In the genomic region with DNA sequence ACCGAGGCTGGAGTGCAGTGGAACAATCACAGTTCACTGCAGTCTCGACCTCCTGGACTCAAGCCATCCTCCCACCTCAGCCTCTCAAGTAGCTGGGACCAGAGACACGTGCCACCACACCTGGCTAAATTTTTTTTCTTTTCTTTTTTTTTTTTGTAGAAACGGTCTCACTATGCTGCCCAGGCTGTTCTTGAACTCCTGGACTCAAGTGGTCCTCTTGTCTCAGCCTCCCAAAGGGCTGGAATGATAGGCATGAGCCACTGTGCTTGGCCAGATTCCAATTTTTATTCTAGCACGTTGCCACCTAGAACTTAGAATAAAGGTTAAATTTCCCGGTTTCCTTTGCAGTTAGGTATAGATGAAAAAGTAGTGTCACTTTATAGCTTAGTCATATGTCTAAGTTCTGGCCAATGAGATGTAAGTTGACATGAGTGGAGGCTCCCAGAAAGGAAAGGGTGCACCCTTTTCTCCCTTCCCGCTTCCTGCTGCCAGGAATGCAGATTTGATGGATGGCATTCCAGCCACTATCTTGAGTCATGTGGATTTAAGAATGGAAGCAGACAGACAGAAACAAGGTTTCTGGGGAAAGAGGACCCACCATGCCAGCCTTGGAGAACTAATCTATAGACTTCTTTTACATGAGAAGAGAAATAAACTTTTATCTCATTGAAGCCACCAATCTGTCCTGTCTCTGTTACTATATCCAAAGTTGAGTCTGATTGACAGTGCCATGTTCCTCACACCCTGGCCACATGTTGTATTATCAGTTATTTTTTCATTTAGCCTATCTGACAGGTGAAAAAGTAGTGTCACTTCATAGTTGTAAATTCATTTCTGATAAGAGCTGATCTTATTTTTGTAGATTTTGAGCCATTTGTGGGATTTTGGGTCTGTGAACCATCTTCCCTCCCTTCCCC, we compare ENCODE assay signal across 2 cellular contexts.
TF ChIP-seq lines count a peak whose summit lies in the region.

No MANE protein-coding gene starts in this region.

TF ChIP-seq in A549, 52 proteins besides CTCF, POLR2A, EP300 and RAD21 (continued from another document and continues in another):
- TF ChIP-seq, protein P1, sequence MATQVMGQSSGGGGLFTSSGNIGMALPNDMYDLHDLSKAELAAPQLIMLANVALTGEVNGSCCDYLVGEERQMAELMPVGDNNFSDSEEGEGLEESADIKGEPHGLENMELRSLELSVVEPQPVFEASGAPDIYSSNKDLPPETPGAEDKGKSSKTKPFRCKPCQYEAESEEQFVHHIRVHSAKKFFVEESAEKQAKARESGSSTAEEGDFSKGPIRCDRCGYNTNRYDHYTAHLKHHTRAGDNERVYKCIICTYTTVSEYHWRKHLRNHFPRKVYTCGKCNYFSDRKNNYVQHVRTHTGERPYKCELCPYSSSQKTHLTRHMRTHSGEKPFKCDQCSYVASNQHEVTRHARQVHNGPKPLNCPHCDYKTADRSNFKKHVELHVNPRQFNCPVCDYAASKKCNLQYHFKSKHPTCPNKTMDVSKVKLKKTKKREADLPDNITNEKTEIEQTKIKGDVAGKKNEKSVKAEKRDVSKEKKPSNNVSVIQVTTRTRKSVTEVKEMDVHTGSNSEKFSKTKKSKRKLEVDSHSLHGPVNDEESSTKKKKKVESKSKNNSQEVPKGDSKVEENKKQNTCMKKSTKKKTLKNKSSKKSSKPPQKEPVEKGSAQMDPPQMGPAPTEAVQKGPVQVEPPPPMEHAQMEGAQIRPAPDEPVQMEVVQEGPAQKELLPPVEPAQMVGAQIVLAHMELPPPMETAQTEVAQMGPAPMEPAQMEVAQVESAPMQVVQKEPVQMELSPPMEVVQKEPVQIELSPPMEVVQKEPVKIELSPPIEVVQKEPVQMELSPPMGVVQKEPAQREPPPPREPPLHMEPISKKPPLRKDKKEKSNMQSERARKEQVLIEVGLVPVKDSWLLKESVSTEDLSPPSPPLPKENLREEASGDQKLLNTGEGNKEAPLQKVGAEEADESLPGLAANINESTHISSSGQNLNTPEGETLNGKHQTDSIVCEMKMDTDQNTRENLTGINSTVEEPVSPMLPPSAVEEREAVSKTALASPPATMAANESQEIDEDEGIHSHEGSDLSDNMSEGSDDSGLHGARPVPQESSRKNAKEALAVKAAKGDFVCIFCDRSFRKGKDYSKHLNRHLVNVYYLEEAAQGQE (IDR thresholded peaks at IDR 0.05): no peak
- TF ChIP-seq JUN (IDR thresholded peaks at IDR 0.05) (no peak), RARB (CRISPR knock-in tag; IDR thresholded peaks at IDR 0.05) (no peak), KDM1A (IDR thresholded peaks at IDR 0.05; ENCODE audit: low read depth) (no peak), TP53 (CRISPR knock-in tag; IDR thresholded peaks at IDR 0.05) (0 out of 2 replicates have a peak, but pooled peaks have one; percentile 49), EHF (CRISPR knock-in tag; IDR thresholded peaks at IDR 0.05) (no peak), MAZ (IDR thresholded peaks at IDR 0.05; ENCODE audit: borderline replicate concordance, low read depth, low read length) (no peak), NFE2L2 (conservative IDR thresholded peaks at IDR 0.05; ENCODE audit: low read length) (no peak), EHMT2 (IDR thresholded peaks at IDR 0.05; ENCODE audit: low read depth) (no peak), MAFK (IDR thresholded peaks at IDR 0.05; ENCODE audit: partially characterized antibody) (peak; percentile 33), BHLHE40 (IDR thresholded peaks at IDR 0.05; ENCODE audit: low read depth, low read length) (no peak), CHD2 (IDR thresholded peaks at IDR 0.05; ENCODE audit: low read length, partially characterized antibody) (no peak), GATA3 (IDR thresholded peaks at IDR 0.05; ENCODE audit: borderline replicate concordance) (peak; percentile 72; the same call in 1 of the 2 replicates), FOSL2 (IDR thresholded peaks at IDR 0.05) (no peak), FOSL2 (CRISPR knock-in tag; IDR thresholded peaks at IDR 0.05) (peak; percentile 63; the same call in 1 of the 2 replicates), RCOR1 (IDR thresholded peaks at IDR 0.05; ENCODE audit: low read depth, low read length) (no peak), ZNF302 (CRISPR knock-in tag; IDR thresholded peaks at IDR 0.05) (peak; percentile 58)
- TF ChIP-seq, protein P2, sequence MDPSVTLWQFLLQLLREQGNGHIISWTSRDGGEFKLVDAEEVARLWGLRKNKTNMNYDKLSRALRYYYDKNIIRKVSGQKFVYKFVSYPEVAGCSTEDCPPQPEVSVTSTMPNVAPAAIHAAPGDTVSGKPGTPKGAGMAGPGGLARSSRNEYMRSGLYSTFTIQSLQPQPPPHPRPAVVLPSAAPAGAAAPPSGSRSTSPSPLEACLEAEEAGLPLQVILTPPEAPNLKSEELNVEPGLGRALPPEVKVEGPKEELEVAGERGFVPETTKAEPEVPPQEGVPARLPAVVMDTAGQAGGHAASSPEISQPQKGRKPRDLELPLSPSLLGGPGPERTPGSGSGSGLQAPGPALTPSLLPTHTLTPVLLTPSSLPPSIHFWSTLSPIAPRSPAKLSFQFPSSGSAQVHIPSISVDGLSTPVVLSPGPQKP (IDR thresholded peaks at IDR 0.05; ENCODE audit: low read depth, low read length): no peak
- TF ChIP-seq, protein P3, sequence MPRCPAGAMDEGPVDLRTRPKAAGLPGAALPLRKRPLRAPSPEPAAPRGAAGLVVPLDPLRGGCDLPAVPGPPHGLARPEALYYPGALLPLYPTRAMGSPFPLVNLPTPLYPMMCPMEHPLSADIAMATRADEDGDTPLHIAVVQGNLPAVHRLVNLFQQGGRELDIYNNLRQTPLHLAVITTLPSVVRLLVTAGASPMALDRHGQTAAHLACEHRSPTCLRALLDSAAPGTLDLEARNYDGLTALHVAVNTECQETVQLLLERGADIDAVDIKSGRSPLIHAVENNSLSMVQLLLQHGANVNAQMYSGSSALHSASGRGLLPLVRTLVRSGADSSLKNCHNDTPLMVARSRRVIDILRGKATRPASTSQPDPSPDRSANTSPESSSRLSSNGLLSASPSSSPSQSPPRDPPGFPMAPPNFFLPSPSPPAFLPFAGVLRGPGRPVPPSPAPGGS (IDR thresholded peaks at IDR 0.05): no peak
- TF ChIP-seq, protein P4, sequence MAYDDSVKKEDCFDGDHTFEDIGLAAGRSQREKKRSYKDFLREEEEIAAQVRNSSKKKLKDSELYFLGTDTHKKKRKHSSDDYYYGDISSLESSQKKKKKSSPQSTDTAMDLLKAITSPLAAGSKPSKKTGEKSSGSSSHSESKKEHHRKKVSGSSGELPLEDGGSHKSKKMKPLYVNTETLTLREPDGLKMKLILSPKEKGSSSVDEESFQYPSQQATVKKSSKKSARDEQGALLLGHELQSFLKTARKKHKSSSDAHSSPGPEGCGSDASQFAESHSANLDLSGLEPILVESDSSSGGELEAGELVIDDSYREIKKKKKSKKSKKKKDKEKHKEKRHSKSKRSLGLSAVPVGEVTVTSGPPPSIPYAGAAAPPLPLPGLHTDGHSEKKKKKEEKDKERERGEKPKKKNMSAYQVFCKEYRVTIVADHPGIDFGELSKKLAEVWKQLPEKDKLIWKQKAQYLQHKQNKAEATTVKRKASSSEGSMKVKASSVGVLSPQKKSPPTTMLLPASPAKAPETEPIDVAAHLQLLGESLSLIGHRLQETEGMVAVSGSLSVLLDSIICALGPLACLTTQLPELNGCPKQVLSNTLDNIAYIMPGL (CRISPR knock-in tag; IDR thresholded peaks at IDR 0.05; ENCODE audit: borderline replicate concordance): no peak
- TF ChIP-seq, protein P5, sequence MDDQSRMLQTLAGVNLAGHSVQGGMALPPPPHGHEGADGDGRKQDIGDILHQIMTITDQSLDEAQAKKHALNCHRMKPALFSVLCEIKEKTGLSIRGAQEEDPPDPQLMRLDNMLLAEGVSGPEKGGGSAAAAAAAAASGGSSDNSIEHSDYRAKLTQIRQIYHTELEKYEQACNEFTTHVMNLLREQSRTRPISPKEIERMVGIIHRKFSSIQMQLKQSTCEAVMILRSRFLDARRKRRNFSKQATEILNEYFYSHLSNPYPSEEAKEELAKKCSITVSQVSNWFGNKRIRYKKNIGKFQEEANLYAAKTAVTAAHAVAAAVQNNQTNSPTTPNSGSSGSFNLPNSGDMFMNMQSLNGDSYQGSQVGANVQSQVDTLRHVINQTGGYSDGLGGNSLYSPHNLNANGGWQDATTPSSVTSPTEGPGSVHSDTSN (IDR thresholded peaks at IDR 0.05): peak; percentile 81

TF ChIP-seq in SK-N-SH, 30 proteins besides CTCF, POLR2A, EP300 and RAD21 (continued from another document):
- TF ChIP-seq, protein P1 (IDR thresholded peaks at IDR 0.05; ENCODE audit: low read depth, low read length): no peak
- TF ChIP-seq TCF12 (IDR thresholded peaks at IDR 0.05): peak; percentile 47; the same call in 1 of the 2 replicates
- TF ChIP-seq JUND (IDR thresholded peaks at IDR 0.05): no peak
- TF ChIP-seq, protein P6, sequence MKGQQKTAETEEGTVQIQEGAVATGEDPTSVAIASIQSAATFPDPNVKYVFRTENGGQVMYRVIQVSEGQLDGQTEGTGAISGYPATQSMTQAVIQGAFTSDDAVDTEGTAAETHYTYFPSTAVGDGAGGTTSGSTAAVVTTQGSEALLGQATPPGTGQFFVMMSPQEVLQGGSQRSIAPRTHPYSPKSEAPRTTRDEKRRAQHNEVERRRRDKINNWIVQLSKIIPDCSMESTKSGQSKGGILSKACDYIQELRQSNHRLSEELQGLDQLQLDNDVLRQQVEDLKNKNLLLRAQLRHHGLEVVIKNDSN (IDR thresholded peaks at IDR 0.05; ENCODE audit: borderline replicate concordance, low read depth): 0 out of 2 replicates have a peak, but pooled peaks have one; percentile 13
- TF ChIP-seq FOSL2 (IDR thresholded peaks at IDR 0.05; ENCODE audit: borderline replicate concordance, low read depth): peak; percentile 18; the same call in 1 of the 2 replicates
- no peak for TF ChIP-seq RXRA (IDR thresholded peaks at IDR 0.05; ENCODE audit: borderline replicate concordance, low read depth)
- no peak for TF ChIP-seq YY1 (IDR thresholded peaks at IDR 0.05; ENCODE audit: low read depth)
- no peak for TF ChIP-seq RCOR1 (IDR thresholded peaks at IDR 0.05; ENCODE audit: low read length)
- TF ChIP-seq ELF1 (IDR thresholded peaks at IDR 0.05): no peak
- TF ChIP-seq, protein P7, sequence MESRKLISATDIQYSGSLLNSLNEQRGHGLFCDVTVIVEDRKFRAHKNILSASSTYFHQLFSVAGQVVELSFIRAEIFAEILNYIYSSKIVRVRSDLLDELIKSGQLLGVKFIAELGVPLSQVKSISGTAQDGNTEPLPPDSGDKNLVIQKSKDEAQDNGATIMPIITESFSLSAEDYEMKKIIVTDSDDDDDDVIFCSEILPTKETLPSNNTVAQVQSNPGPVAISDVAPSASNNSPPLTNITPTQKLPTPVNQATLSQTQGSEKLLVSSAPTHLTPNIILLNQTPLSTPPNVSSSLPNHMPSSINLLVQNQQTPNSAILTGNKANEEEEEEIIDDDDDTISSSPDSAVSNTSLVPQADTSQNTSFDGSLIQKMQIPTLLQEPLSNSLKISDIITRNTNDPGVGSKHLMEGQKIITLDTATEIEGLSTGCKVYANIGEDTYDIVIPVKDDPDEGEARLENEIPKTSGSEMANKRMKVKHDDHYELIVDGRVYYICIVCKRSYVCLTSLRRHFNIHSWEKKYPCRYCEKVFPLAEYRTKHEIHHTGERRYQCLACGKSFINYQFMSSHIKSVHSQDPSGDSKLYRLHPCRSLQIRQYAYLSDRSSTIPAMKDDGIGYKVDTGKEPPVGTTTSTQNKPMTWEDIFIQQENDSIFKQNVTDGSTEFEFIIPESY (IDR thresholded peaks at IDR 0.05; ENCODE audit: borderline replicate concordance, low read depth): no peak
- TF ChIP-seq MEF2A (IDR thresholded peaks at IDR 0.05; ENCODE audit: borderline replicate concordance, low read depth): peak; percentile 3; the same call in 1 of the 2 replicates
- TF ChIP-seq CHD2 (IDR thresholded peaks at IDR 0.05; ENCODE audit: low read length, partially characterized antibody): no peak
- no peak for TF ChIP-seq FOXJ3 (CRISPR knock-in tag; IDR thresholded peaks at IDR 0.05)
- TF ChIP-seq FOXM1 (IDR thresholded peaks at IDR 0.05; ENCODE audit: low read depth): no peak
- no peak for TF ChIP-seq MXI1 (IDR thresholded peaks at IDR 0.05; ENCODE audit: low read depth, low read length)
- TF ChIP-seq, protein P8, sequence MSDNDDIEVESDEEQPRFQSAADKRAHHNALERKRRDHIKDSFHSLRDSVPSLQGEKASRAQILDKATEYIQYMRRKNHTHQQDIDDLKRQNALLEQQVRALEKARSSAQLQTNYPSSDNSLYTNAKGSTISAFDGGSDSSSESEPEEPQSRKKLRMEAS (IDR thresholded peaks at IDR 0.05; ENCODE audit: low read depth): peak; percentile 48; the same call in 1 of the 2 replicates
- TF ChIP-seq NFIC (IDR thresholded peaks at IDR 0.05; ENCODE audit: borderline replicate concordance): 0 out of 2 replicates have a peak, but pooled peaks have one; percentile 20
- no peak for TF ChIP-seq POLR2AphosphoS5 (IDR thresholded peaks at IDR 0.05; ENCODE audit: low read depth, low read length)
TF ChIP-seq in SK-N-SH: peak in this region for 7.
